ENCODE assay signal across 1 cellular context in the genomic region with DNA sequence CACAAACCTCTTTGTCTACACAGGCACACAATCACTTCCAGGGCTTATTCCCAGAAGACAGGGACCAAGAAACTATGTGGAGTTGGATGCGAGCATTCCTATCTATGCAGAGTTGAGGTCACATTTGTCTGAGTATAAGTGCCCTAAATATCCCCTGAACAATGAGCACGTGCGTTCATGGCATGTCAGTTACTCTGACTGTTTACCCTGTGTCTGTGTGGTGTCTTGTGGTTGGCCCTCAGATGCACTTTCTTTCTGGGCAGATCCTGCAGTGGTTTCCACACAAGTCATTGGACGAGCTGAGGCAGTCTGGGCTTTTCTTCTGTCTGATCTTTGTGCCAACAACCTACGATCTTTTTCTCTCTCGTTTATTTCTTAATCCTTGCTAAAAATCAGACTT.
TF ChIP-seq lines count a peak whose summit lies in the region.

No MANE protein-coding gene starts in this region.

TF ChIP-seq in endothelial cell of umbilical vein, 7 proteins besides CTCF, POLR2A, EP300 and RAD21:
- TF ChIP-seq JUN (IDR thresholded peaks at IDR 0.05; ENCODE audit: borderline replicate concordance, insufficient read depth, insufficient read length, low read depth), result no peak
- TF ChIP-seq, protein P1, sequence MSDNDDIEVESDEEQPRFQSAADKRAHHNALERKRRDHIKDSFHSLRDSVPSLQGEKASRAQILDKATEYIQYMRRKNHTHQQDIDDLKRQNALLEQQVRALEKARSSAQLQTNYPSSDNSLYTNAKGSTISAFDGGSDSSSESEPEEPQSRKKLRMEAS (IDR thresholded peaks at IDR 0.05; ENCODE audit: insufficient read depth, insufficient read length), result no peak
- TF ChIP-seq POLR2AphosphoS5 (IDR thresholded peaks at IDR 0.05; ENCODE audit: insufficient read depth, low read depth, low read length), result no peak
